In the genomic region with DNA sequence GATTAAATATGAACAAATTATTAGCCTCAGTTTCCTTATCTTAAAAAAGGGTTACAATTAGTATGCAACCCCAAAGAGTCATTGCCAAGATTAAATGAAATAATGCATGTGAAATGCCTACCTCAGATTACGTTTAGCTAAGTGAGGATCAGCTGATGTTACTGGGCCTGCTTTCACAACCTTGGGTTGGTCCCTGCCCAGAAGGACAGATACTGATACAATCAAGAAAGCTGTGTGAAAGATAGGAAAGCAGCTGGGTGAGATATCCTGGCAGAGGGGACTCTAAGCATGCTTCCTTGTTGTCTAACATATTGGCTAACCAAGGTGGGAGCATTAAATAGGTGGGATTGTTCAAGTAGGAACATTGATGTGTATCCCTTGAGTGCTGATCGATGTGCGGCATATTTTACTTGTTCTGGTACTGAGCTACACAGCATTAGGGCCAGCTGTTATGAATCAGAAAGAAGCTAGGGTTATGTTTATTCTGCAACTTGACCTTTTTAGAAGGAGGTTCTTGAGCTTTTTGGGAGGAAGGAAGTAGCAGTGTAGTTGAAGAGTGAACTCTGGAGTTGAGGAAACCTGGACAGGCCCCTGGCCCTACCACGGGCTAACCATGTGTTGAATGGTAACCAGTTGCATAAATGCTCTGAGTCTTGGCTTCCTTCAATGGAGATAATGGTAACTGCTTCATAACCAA, we compare ENCODE assay signal across 15 cellular contexts. TPM values are rescaled to one million over a fixed set of nuclear protein-coding genes. Genes with fewer than 3 reads are reported as not detected.
DNase-seq lines count a peak whose midpoint lies in the region; ATAC-seq, FAIRE-seq and TF ChIP-seq lines count a peak whose summit lies in the region.
"Had no signal": no experiment of that assay in that cellular context is flagged by ENCODE, and none has a peak within 500 bp of the region (broad histone marks: within the 10 kb centered on the region; RNA-seq: fewer than 3 reads in every experiment).

No MANE protein-coding gene starts in this region.

- TF ChIP-seq EP300 in HepG2 (IDR thresholded peaks at IDR 0.05; ENCODE audit: low read depth in 2 of 2, low read length in 2 of 2) (no peak), HepG2 (CRISPR knock-in tag; IDR thresholded peaks at IDR 0.05; ENCODE audit: borderline replicate concordance) (no peak)

- intact Hi-C loops in HepG2 (cut with micrococcal nuclease; ENCODE audit: unreplicated experiment), result no loop called here
- intact Hi-C loops in left lung (cut with DNase I), result no loop called here
- intact Hi-C loops in upper lobe of right lung (cut with DNase I), result no loop called here

- no peak for TF ChIP-seq CTCF in liver (IDR thresholded peaks at IDR 0.05; ENCODE audit: low read depth, low read length, missing input control)
- no peak for TF ChIP-seq CTCF in HepG2 (CRISPR knock-in tag; IDR thresholded peaks at IDR 0.05)
- TF ChIP-seq CTCF in fibroblast of mammary gland (conservative IDR thresholded peaks at IDR 0.05; ENCODE audit: control insufficient read depth, insufficient read depth, low read depth, low read length), result no peak
- no peak for TF ChIP-seq CTCF in left lung (IDR thresholded peaks at IDR 0.05)
- no peak for TF ChIP-seq CTCF in upper lobe of right lung (IDR thresholded peaks at IDR 0.05)

- no peak for TF ChIP-seq RAD21 in liver (IDR thresholded peaks at IDR 0.05)
- no peak for TF ChIP-seq RAD21 in HepG2 (CRISPR knock-in tag; IDR thresholded peaks at IDR 0.05)

- TF ChIP-seq POLR2A in HepG2 (IDR thresholded peaks at IDR 0.05; ENCODE audit: insufficient read depth in 1 of 2, low read depth in 2 of 2, low read length in 2 of 2), result no peak

- ATAC-seq in HepG2, result no peak
- peak; percentile 86 for ATAC-seq in left lung
- peak; percentile 67 for ATAC-seq in upper lobe of right lung
- no peak for ATAC-seq in SK-N-SH treated with all-trans-retinoic acid at 6 μM for 48 hours
- ATAC-seq: Right ventricle myocardium inferior had no signal

- H3K4me3 ChIP-seq in liver (ENCODE audit: low read depth in 1 of 3, low read length in 3 of 3) (no peak overlapping the region), HepG2 (replicated peaks in 1 of 3; ENCODE audit: insufficient read depth in 1 of 3, low read depth in 2 of 3, low read length in 3 of 3) (no peak overlapping the region), fibroblast of mammary gland (ENCODE audit: control insufficient read depth, low read depth, low read length) (no peak overlapping the region), left lung (no peak overlapping the region), upper lobe of right lung (no peak overlapping the region)

- H2AFZ ChIP-seq in HepG2 (ENCODE audit: low read length), result no peak overlapping the region

- no peaks in the 10 kb centered on the region for H3K4me1 ChIP-seq in liver (ENCODE audit: control insufficient read depth in 4 of 4, insufficient read depth in 4 of 4, low read length in 3 of 4)
- H3K4me1 ChIP-seq in HepG2 (ENCODE audit: insufficient read depth, low read length), result no peaks in the 10 kb centered on the region
- H3K4me1 ChIP-seq in left lung, result peaks cover 4 to 7% of the 10 kb centered on the region in 2 donors
- H3K4me1 ChIP-seq in upper lobe of right lung, result peaks cover 9% of the 10 kb centered on the region

- POLR2A ChIA-PET in HepG2 (lab: Yijun Ruan, JAX), result no interaction called here

- no peak overlapping the region for H3K4me2 ChIP-seq in HepG2 (ENCODE audit: low read depth, low read length)

- H3K9ac ChIP-seq in liver (ENCODE audit: low read depth in 1 of 2, low read length in 2 of 2), result no peak overlapping the region
- H3K9ac ChIP-seq in HepG2 (ENCODE audit: insufficient read depth, low read depth, low read length), result no peak overlapping the region

- H3K27me3 ChIP-seq in liver (ENCODE audit: control insufficient read depth in 4 of 4, insufficient read depth in 4 of 4, low read length in 3 of 4) (no peaks in the 10 kb centered on the region), HepG2 (ENCODE audit: control insufficient read depth in 1 of 2, insufficient read depth in 2 of 2, low read length in 2 of 2) (no peaks in the 10 kb centered on the region), left lung (no peaks in the 10 kb centered on the region), upper lobe of right lung (no peaks in the 10 kb centered on the region)

- no peaks in the 10 kb centered on the region for H3K79me2 ChIP-seq in HepG2 (ENCODE audit: insufficient read depth, low read length)

- FAIRE-seq in HepG2 (lab: Jason Lieb, UNC), result no peak

- H3K36me3 ChIP-seq in liver (ENCODE audit: control insufficient read depth in 4 of 4, insufficient read depth in 3 of 4, low read depth in 1 of 4, low read length in 3 of 4) (no peaks in the 10 kb centered on the region), HepG2 (replicated peaks in 1 of 2; ENCODE audit: control insufficient read depth in 1 of 2, insufficient read depth in 2 of 2, low read length in 2 of 2) (no peaks in the 10 kb centered on the region), left lung (no peaks in the 10 kb centered on the region), upper lobe of right lung (no peaks in the 10 kb centered on the region)

- no TSS peak for BruUV-seq in HepG2 (replicated peaks; lab: Mats Ljungman, UMichigan)

- H3K9me3 ChIP-seq in liver (ENCODE audit: control insufficient read depth in 4 of 4, low read length in 3 of 4), result no peaks in the 10 kb centered on the region
- no peaks in the 10 kb centered on the region for H3K9me3 ChIP-seq in HepG2 (ENCODE audit: low read length)
- no peaks in the 10 kb centered on the region for H3K9me3 ChIP-seq in left lung
- no peaks in the 10 kb centered on the region for H3K9me3 ChIP-seq in upper lobe of right lung

- 87% methylated on average over 4 of the region's 4 CpGs for WGBS in liver
- 97% methylated on average over 4 of the region's 4 CpGs for WGBS in HepG2 (ENCODE audit: low lambda C conversion rate)

- DNase-seq in HepG2 (ENCODE audit: low spot score) (no peak), fibroblast of mammary gland (ENCODE audit: low read depth) (peak; percentile 31), left lung (no peak), upper lobe of right lung (no peak), NCI-H187 (lab: John Stamatoyannopoulos, UW) (no peak)
- DNase-seq in stimulated activated naive CD4-positive, alpha-beta T cell (lab: John Stamatoyannopoulos, UW), result no peak
- DNase-seq: 8988T, C1 segment of cervical spinal cord, H7, NCI-H1092 treated with DMSO at 0.1 percent for 48 hours, NCI-H1694 treated with DMSO at 0.1 percent for 48 hours, NCI-H446 had no signal

- H3K27ac ChIP-seq in liver (ENCODE audit: low read depth in 1 of 2, low read length in 2 of 2) (no peak overlapping the region), HepG2 (ENCODE audit: extremely low read length, insufficient read depth, low read length) (no peak overlapping the region), left lung (no peak overlapping the region), upper lobe of right lung (no peak overlapping the region)

- in situ Hi-C loops in HepG2 (cut with HindIII; ENCODE audit: extremely low pct_ligation_motif_present, low pct_unique_long_range_greater_than_20kb), result no loop called here

- H4K20me1 ChIP-seq in HepG2 (ENCODE audit: insufficient read depth, low read length), result no peaks in the 10 kb centered on the region; the same call in 1 of the 2 replicates

- CTCF ChIA-PET in HepG2 (lab: Yijun Ruan, JAX; ENCODE audit: low intra/inter-chr PET ratio, low total read pairs), result no interaction called here

TF ChIP-seq in liver, 16 proteins besides CTCF, POLR2A, EP300 and RAD21:
- no peak for TF ChIP-seq EGR1 (IDR thresholded peaks at IDR 0.05; ENCODE audit: low read depth in 2 of 2)
- TF ChIP-seq NR2F2 (IDR thresholded peaks at IDR 0.05), result peak; percentile 28
TF ChIP-seq in liver: peak in this region for 1.

TF ChIP-seq in HepG2, 621 proteins besides CTCF, POLR2A, EP300 and RAD21 (continues in another document):
- TF ChIP-seq PTBP1 (IDR thresholded peaks at IDR 0.05; ENCODE audit: low read depth, low read length, poor library complexity, severe bottlenecking), result no peak

TF ChIP-seq in SK-N-SH treated with all-trans-retinoic acid at 6 μM for 48 hours, 23 proteins besides CTCF, POLR2A, EP300 and RAD21 (continues in another document):
- TF ChIP-seq ZFP30 (CRISPR knock-in tag; IDR thresholded peaks at IDR 0.05) (no peak), ARNTL (CRISPR knock-in tag; IDR thresholded peaks at IDR 0.05; ENCODE audit: borderline replicate concordance, low read depth) (no peak), SNAI2 (CRISPR knock-in tag; IDR thresholded peaks at IDR 0.05) (no peak), GLIS3 (CRISPR knock-in tag; IDR thresholded peaks at IDR 0.05) (no peak), RARB (CRISPR knock-in tag; IDR thresholded peaks at IDR 0.05) (no peak)

RNA-seq across cellular contexts. Expression of a gene that starts 28.9 kb away (rescaled TPM):
- 10 to 100 TPM in 1 of 2 donors, 1 to 10 TPM in 1; 8.8 to 10.1 TPM for total RNA-seq in liver
- 1 to 10 TPM; 6.3 to 9.3 TPM for polyA plus RNA-seq in liver
- 23.7 and 29.2 TPM in 2 replicates for total RNA-seq in HepG2 (2016; rRNA removed; fragmentation: Illumina TruSeq; extraction: Trizol)
- total RNA-seq in HepG2 (2016; cell fraction: cytosol; rRNA removed; fragmentation: Illumina TruSeq; extraction: Trizol; ENCODE audit: low read depth), result 22.5 and 24.9 TPM in 2 replicates
- 23.6 and 26.5 TPM in 2 replicates for total RNA-seq in HepG2 (2016; cell fraction: insoluble cytoplasmic fraction; rRNA removed; fragmentation: Illumina TruSeq; extraction: Trizol)
- 31.1 and 36.2 TPM in 2 replicates for total RNA-seq in HepG2 (2016; cell fraction: membrane; rRNA removed; fragmentation: Illumina TruSeq; extraction: Trizol)
- 16.0 and 18.5 TPM in 2 replicates for total RNA-seq in HepG2 (2016; cell fraction: nucleus; rRNA removed; fragmentation: Illumina TruSeq; extraction: Trizol)
- polyA plus RNA-seq in HepG2 (2011; rRNA removed), result 7.2 and 7.8 TPM in 2 replicates
- polyA plus RNA-seq in HepG2 (2011; cell fraction: cytosol; rRNA removed), result 4.3 and 6.5 TPM in 2 replicates
- 4.3 and 7.3 TPM in 2 replicates for polyA plus RNA-seq in HepG2 (2011; cell fraction: nucleus; rRNA removed)
- polyA plus RNA-seq in HepG2 (2012), result 15.6 and 17.8 TPM in 2 replicates
- polyA plus RNA-seq in HepG2 (2016; cell fraction: cytosol; fragmentation: Illumina TruSeq; extraction: Trizol; ENCODE audit: low read depth), result 32.2 and 32.6 TPM in 2 replicates
- polyA plus RNA-seq in HepG2 (2016; cell fraction: insoluble cytoplasmic fraction; fragmentation: Illumina TruSeq; extraction: Trizol; ENCODE audit: low read depth), result 27.7 and 29.9 TPM in 2 replicates
- 35.2 and 37.5 TPM in 2 replicates for polyA plus RNA-seq in HepG2 (2016; cell fraction: membrane; fragmentation: Illumina TruSeq; extraction: Trizol; ENCODE audit: low read depth)
- 19.2 and 19.8 TPM in 2 replicates for polyA plus RNA-seq in HepG2 (2016; cell fraction: nucleus; fragmentation: Illumina TruSeq; extraction: Trizol; ENCODE audit: insufficient read depth, low read depth)
- polyA minus RNA-seq in HepG2 (2011; rRNA and poly(A)+ RNA removed; ENCODE audit: low replicate concordance), result 2.5 and 4.8 TPM in 2 replicates
- 5.9 and 7.8 TPM in 2 replicates for polyA minus RNA-seq in HepG2 (2011; cell fraction: cytosol; rRNA and poly(A)+ RNA removed)
- polyA minus RNA-seq in HepG2 (2011; cell fraction: nucleus; rRNA and poly(A)+ RNA removed), result 11.8 and 17.7 TPM in 2 replicates
- 10 to 100 TPM; 27.4 to 33.9 TPM for total RNA-seq in left lung
- total RNA-seq in upper lobe of right lung, result 30.2 TPM

Comparison
In these comparisons a context has a peak if more than half of its experiments do, and no peak if none do; other contexts are left out.
1. ATAC-seq: peak in left lung (single experiment) and upper lobe of right lung (single experiment); none in HepG2 (single experiment) and SK-N-SH treated with all-trans-retinoic acid at 6 μM for 48 hours (single experiment).